ENCODE assay signal across 1 cellular context in the genomic region with DNA sequence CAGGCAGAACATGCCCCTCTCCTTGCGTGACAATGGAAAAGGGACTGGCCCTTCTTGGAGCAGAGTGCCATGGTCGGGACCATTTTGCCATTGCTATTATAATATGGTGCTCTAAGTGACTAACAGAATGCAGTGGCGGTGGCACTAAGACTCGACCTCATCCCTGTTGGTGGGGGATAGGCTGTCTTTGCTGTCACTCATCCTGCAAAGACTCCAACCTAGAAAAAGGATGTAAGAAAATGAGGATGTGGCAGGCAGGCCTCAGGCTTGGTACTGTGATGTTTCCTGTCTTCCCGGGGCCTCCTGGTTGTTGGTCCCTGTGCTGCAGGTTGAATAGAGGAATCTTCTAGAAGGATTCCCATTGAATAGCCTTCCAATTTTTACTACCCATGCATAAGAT.
TF ChIP-seq lines count a peak whose summit lies in the region.

No MANE protein-coding gene starts in this region.

TF ChIP-seq in K562, 482 proteins besides CTCF, POLR2A, EP300 and RAD21:
- TF ChIP-seq, protein P1, sequence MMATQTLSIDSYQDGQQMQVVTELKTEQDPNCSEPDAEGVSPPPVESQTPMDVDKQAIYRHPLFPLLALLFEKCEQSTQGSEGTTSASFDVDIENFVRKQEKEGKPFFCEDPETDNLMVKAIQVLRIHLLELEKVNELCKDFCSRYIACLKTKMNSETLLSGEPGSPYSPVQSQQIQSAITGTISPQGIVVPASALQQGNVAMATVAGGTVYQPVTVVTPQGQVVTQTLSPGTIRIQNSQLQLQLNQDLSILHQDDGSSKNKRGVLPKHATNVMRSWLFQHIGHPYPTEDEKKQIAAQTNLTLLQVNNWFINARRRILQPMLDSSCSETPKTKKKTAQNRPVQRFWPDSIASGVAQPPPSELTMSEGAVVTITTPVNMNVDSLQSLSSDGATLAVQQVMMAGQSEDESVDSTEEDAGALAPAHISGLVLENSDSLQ (IDR thresholded peaks at IDR 0.05): peak; percentile 66
- no peak for TF ChIP-seq ZNF780A (CRISPR knock-in tag; IDR thresholded peaks at IDR 0.05)
